In the genomic region with DNA sequence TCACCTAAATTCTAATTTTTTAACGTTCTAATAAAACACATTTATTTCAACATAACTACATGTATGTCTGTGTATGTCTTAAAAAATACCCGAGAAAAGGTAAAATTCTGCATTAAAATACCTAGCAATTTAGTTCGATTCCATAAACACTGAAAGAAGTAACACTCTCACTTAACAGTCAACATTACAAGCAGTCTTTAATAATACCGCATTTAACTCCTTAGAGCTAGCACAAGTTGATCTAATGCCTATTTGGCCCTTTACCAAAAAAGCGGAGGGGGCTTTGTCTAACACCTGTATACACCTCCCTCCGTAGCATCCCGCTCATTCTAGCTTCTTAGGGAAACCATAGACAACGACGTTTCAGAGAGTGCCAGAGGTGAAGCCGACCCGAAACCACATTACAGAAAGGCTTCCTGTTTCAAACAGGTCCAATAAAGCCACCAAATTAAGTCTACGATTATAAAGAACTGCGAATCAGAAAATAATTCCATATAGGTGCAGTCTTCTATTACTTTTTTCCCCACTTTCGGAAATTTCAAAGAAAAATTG, we compare ENCODE assay signal across 8 cellular contexts. TPM values are rescaled to one million over a fixed set of nuclear protein-coding genes. Genes with fewer than 3 reads are reported as not detected.
DNase-seq lines count a peak whose midpoint lies in the region; ATAC-seq and TF ChIP-seq lines count a peak whose summit lies in the region.

No MANE protein-coding gene starts in this region.

- H3K27ac Mint-ChIP-seq in naive B cell = peak overlapping the region; percentile 95 to 100 (median 98)

- no peaks in the 10 kb centered on the region for H3K27me3 Mint-ChIP-seq in naive B cell

- peaks cover 12 to 29% (median 28%) of the 10 kb centered on the region in 3 donors for H3K4me1 Mint-ChIP-seq in naive B cell

- in situ Hi-C loops in GM13977 (cut with MboI; ENCODE audit: low pct_unique_long_range_greater_than_20kb, low sequenced_read_pairs, unreplicated experiment) = no loop called here

- H3K9me3 ChIP-seq in RWPE2 (ENCODE audit: severe bottlenecking) = no peaks in the 10 kb centered on the region
- H3K9me3 ChIP-seq in effector memory CD4-positive, alpha-beta T cell (ENCODE audit: control insufficient read depth, low read length) = no peaks in the 10 kb centered on the region

- TF ChIP-seq CTCF in RWPE2 (IDR thresholded peaks at IDR 0.05; ENCODE audit: poor library complexity, severe bottlenecking) = no peak
- TF ChIP-seq CTCF in GM13977 (IDR thresholded peaks at IDR 0.05; ENCODE audit: extremely low read depth, insufficient read depth, missing control alignments) = no peak

- peak overlapping the region; percentile 85 for H3K27ac ChIP-seq in RWPE2 (ENCODE audit: poor library complexity, severe bottlenecking)
- H3K27ac ChIP-seq in effector memory CD4-positive, alpha-beta T cell (ENCODE audit: insufficient read depth, low read length, poor library complexity, severe bottlenecking) = peak overlapping the region; percentile 91

- peaks cover 37% of the 10 kb centered on the region for H3K4me1 ChIP-seq in RWPE2 (ENCODE audit: insufficient read depth, poor library complexity, severe bottlenecking)
- H3K4me1 ChIP-seq in effector memory CD4-positive, alpha-beta T cell (ENCODE audit: control insufficient read depth, insufficient read depth, low read length, poor library complexity, severe bottlenecking) = peaks cover 8% of the 10 kb centered on the region

- H3K4me3 Mint-ChIP-seq in naive B cell = peak overlapping the region; percentile 82 to 99 (median 97)

- 0 out of 2 replicates have a peak, but pooled peaks cover 3% of the 10 kb centered on the region for H3K36me3 ChIP-seq in RWPE2 (ENCODE audit: low read depth)
- no peaks in the 10 kb centered on the region for H3K36me3 ChIP-seq in effector memory CD4-positive, alpha-beta T cell (ENCODE audit: control insufficient read depth, insufficient read depth, low read length)

- DNase-seq in NOMO-1 treated with DMSO at 0.1 percent for 48 hours (lab: John Stamatoyannopoulos, UW; ENCODE audit: unreplicated experiment) (peak; percentile 58), NOMO-1 treated with dmso at 0.1 percent for 144 hours (lab: John Stamatoyannopoulos, UW; ENCODE audit: unreplicated experiment) (no peak), RWPE2 (ENCODE audit: low spot score) (no peak), naive B cell (peak; percentile 51), GM13977 (ENCODE audit: low spot score) (no peak), D341Med (ENCODE audit: low spot score) (no peak)
- DNase-seq in effector memory CD4-positive, alpha-beta T cell = peak; percentile 1 to 13 (median 7)

- H3K9me3 Mint-ChIP-seq in naive B cell = no peaks in the 10 kb centered on the region

- no peaks in the 10 kb centered on the region for H3K36me3 Mint-ChIP-seq in naive B cell

- H3K4me3 ChIP-seq in RWPE2 (ENCODE audit: severe bottlenecking) = peak overlapping the region; percentile 60
- peak overlapping the region; percentile 80 for H3K4me3 ChIP-seq in effector memory CD4-positive, alpha-beta T cell (ENCODE audit: insufficient read depth, low read depth, low read length, poor library complexity, severe bottlenecking)

- no peaks in the 10 kb centered on the region for H3K27me3 ChIP-seq in RWPE2 (ENCODE audit: insufficient read depth, poor library complexity, severe bottlenecking)
- H3K27me3 ChIP-seq in effector memory CD4-positive, alpha-beta T cell (replicated peaks; ENCODE audit: control insufficient read depth, insufficient read depth, low read length, poor library complexity, severe bottlenecking) = peaks cover 1% of the 10 kb centered on the region

- ATAC-seq in RWPE2 (ENCODE audit: low read depth) (no peak), naive B cell (ENCODE audit: low read depth in 2 of 2) (peak; percentile 17), HG03095 (IDR thresholded peaks at IDR 0.05; ENCODE audit: unreplicated experiment) (no peak)

RNA-seq across cellular contexts. Expression of a gene that starts 1.2 kb away (rescaled TPM):
- polyA plus RNA-seq in naive B cell (ENCODE audit: low read depth in 6 of 6) = 10 to 100 TPM; 14.7 to 47.9 (median 40.8) TPM

RNA-seq across cellular contexts. Expression of a gene that starts 47.3 kb away (rescaled TPM):
- under 1 TPM in 1 of 6 donors, not detected in 5; 0.46 TPM for polyA plus RNA-seq in naive B cell (ENCODE audit: low read depth in 6 of 6)

Comparison
In these comparisons a context has a peak if more than half of its experiments do, and no peak if none do; other contexts are left out.
1. DNase-seq: peak in NOMO-1 treated with DMSO at 0.1 percent for 48 hours (single experiment), effector memory CD4-positive, alpha-beta T cell (3 of 3) and naive B cell (single experiment); none in NOMO-1 treated with dmso at 0.1 percent for 144 hours (single experiment), RWPE2 (single experiment), GM13977 (single experiment) and D341Med (single experiment).
2. ATAC-seq: peak in naive B cell (2 of 2); none in RWPE2 (single experiment) and HG03095 (single experiment).